In the genomic region with DNA sequence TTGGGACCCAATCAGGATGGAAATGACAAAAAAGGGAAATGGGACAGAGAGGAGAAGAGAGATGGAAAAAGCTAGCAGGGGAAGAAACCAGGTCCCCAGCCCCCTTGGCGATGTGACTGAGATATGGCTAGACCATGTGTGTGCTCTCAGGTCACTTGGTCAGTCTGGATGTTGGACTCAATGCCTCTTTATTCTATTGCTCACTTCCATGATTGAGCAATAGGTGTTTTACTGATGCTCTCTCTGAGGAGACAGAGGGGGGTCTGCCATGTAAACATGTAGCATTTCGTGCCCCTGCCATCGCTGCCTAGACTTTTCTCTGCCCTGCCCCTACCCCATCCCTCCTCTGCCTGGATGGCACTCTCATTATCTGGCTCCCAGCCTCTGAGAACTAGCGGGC, we compare ENCODE assay signal across 15 cellular contexts.
A peak's percentile ranks its signal among the peaks of the same experiment; 100 is the strongest.
DNase-seq lines count a peak whose midpoint lies in the region; ATAC-seq, FAIRE-seq and TF ChIP-seq lines count a peak whose summit lies in the region.
"Had no signal": no experiment of that assay in that cellular context is flagged by ENCODE, and none has a peak within 500 bp of the region (broad histone marks: within the 10 kb centered on the region; RNA-seq: fewer than 3 reads in every experiment).

No MANE protein-coding gene starts in this region.

- H3K4me1 ChIP-seq in BLaER1 treated with 17β-estradiol and CSF1 and Interleukin-3, amounts not matched to agents 10 nM and 100 nM = peaks cover 17 to 29% (median 26%) of the 10 kb centered on the region in 10 experiments
- peaks cover 4% of the 10 kb centered on the region for H3K4me1 ChIP-seq in IMR-90 (ENCODE audit: control insufficient read depth, insufficient read depth, low read length)
- peaks cover 4 to 8% (median 5%) of the 10 kb centered on the region in 4 experiments; a peak in 5 of 7 replicates for H3K4me1 ChIP-seq in H1 (replicated peaks in 1 of 4; ENCODE audit: control insufficient read depth in 3 of 4, insufficient read depth in 4 of 4, low read length in 3 of 4)
- peaks cover 17 to 20% of the 10 kb centered on the region in 2 donors for H3K4me1 ChIP-seq in neuronal stem cell (ENCODE audit: control insufficient read depth in 2 of 2, insufficient read depth in 1 of 2, low read depth in 1 of 2, low read length in 2 of 2)

- in situ Hi-C loops in IMR-90 (cut with MboI; ENCODE audit: low sequenced_read_pairs) = no loop called here

- H3K9me3 ChIP-seq in BLaER1 treated with 17β-estradiol and CSF1 and Interleukin-3, amounts not matched to agents 10 nM and 100 nM (replicated peaks in 1 of 11) = peaks cover 0 to 2% (median 0%) of the 10 kb centered on the region in 11 experiments; a peak in 2 of 22 replicates
- H3K9me3 ChIP-seq in IMR-90 (ENCODE audit: control insufficient read depth, insufficient read depth, low read length) (no peaks in the 10 kb centered on the region), H1 (ENCODE audit: insufficient read depth in 2 of 2, low read depth in 1 of 2, low read length in 1 of 2) (no peaks in the 10 kb centered on the region), neuronal stem cell (replicated peaks in 1 of 2; ENCODE audit: control insufficient read depth in 2 of 2, insufficient read depth in 1 of 2, low read depth in 1 of 2, low read length in 2 of 2) (no peaks in the 10 kb centered on the region)
- H3K9me3 ChIP-seq: BE2C had no signal

- H2AK5ac ChIP-seq in IMR-90 (ENCODE audit: low read depth, low read length) = peak overlapping the region; percentile 34
- H2AK5ac ChIP-seq in H1 (ENCODE audit: low read depth, low read length) = no peak overlapping the region
- H2AK5ac ChIP-seq in neuronal stem cell (ENCODE audit: low read depth, low read length) = peak overlapping the region; percentile 42

- H4K91ac ChIP-seq in IMR-90 (ENCODE audit: insufficient read depth, low read depth, low read length) (no peak overlapping the region), H1 (replicated peaks; ENCODE audit: insufficient read length, low read length) (peak overlapping the region; percentile 41), neuronal stem cell (ENCODE audit: low read depth, low read length, poor library complexity) (no peak overlapping the region)

- H4K5ac ChIP-seq in IMR-90 (ENCODE audit: low read depth, low read length) (no peak overlapping the region), H1 (ENCODE audit: insufficient read length, low read depth, low read length) (no peak overlapping the region)

- no peaks in the 10 kb centered on the region for H3K79me2 ChIP-seq in H1 (ENCODE audit: control insufficient read depth in 1 of 2, insufficient read depth in 2 of 2, low read length in 2 of 2)

- no peak overlapping the region for H4K8ac ChIP-seq in IMR-90 (ENCODE audit: low read depth in 2 of 2, low read length in 2 of 2)
- no peak overlapping the region for H4K8ac ChIP-seq in H1 (ENCODE audit: extremely low read depth, insufficient read depth, low read length)
- H4K8ac ChIP-seq in neuronal stem cell (ENCODE audit: low read depth, low read length) = no peak overlapping the region

- H2BK15ac ChIP-seq in IMR-90 (ENCODE audit: low read depth, low read length) (peak overlapping the region; percentile 0; the same call in 1 of the 3 replicates), H1 (ENCODE audit: low read length) (0 out of 2 replicates have a peak overlapping the region, but pooled peaks have one; percentile 72), neuronal stem cell (ENCODE audit: low read length) (no peak overlapping the region)

- POLR2A ChIA-PET in IMR-90 (lab: Charles Lee; ENCODE audit: unreplicated experiment) (no interaction called here), H1 (lab: Charles Lee; ENCODE audit: partially characterized antibody) (no interaction called here)

- no peaks in the 10 kb centered on the region for H4K20me1 ChIP-seq in BLaER1 treated with 17β-estradiol and CSF1 and Interleukin-3, amounts not matched to agents 10 nM and 100 nM
- H4K20me1 ChIP-seq in IMR-90 (ENCODE audit: insufficient read depth, low read length) (no peaks in the 10 kb centered on the region), H1 (replicated peaks in 1 of 2; ENCODE audit: control insufficient read depth in 1 of 2, insufficient read depth in 2 of 2, low read length in 2 of 2) (no peaks in the 10 kb centered on the region)

- peak overlapping the region in 9 of 11 experiments; percentile 15 to 61 (median 46); a peak in 15 of 22 replicates for H3K9ac ChIP-seq in BLaER1 treated with 17β-estradiol and CSF1 and Interleukin-3, amounts not matched to agents 10 nM and 100 nM
- H3K9ac ChIP-seq in IMR-90 (ENCODE audit: low read depth, low read length) = no peak overlapping the region
- H3K9ac ChIP-seq in H1 (replicated peaks in 1 of 4; ENCODE audit: extremely low read depth in 1 of 4, low read depth in 3 of 4, low read length in 3 of 4) = no peak overlapping the region
- H3K9ac ChIP-seq in neuronal stem cell (ENCODE audit: low read depth, low read length, poor library complexity) = no peak overlapping the region
- H3K9ac ChIP-seq: KMS-11 had no signal

- TF ChIP-seq EP300 in H1 (IDR thresholded peaks at IDR 0.05; ENCODE audit: borderline replicate concordance in 1 of 2, low read depth in 2 of 2, low read length in 2 of 2) = no peak

- no peak for TF ChIP-seq POLR2A in IMR-90 (IDR thresholded peaks at IDR 0.05; ENCODE audit: low read depth, low read length)
- TF ChIP-seq POLR2A in H1 (IDR thresholded peaks at IDR 0.05; ENCODE audit: control extremely low read depth in 1 of 2, low read depth in 2 of 2, low read length in 2 of 2) = no peak

- H3K36me3 ChIP-seq in BLaER1 treated with 17β-estradiol and CSF1 and Interleukin-3, amounts not matched to agents 10 nM and 100 nM = no peaks in the 10 kb centered on the region
- H3K36me3 ChIP-seq in IMR-90 (ENCODE audit: control insufficient read depth, insufficient read depth, low read length) (no peaks in the 10 kb centered on the region), H1 (ENCODE audit: control insufficient read depth in 2 of 4, insufficient read depth in 4 of 4, low read length in 3 of 4) (no peaks in the 10 kb centered on the region), neuronal stem cell (replicated peaks in 1 of 2; ENCODE audit: control insufficient read depth in 2 of 2, insufficient read depth in 2 of 2, low read length in 2 of 2) (no peaks in the 10 kb centered on the region)
- H3K36me3 ChIP-seq: BE2C had no signal

- DNase-seq in IMR-90 (no peak), H1 (ENCODE audit: low read depth in 1 of 2, low spot score in 2 of 2) (no peak), neuronal stem cell (ENCODE audit: low spot score) (no peak), GF-D8 (lab: John Stamatoyannopoulos, UW) (no peak), putamen (ENCODE audit: low spot score) (no peak)
- DNase-seq: BE2C; CD4-positive, CD25-positive, alpha-beta regulatory T cell; DMS53; HCEC 1CT; HFFc6 had no signal

- no peak overlapping the region for H3K14ac ChIP-seq in IMR-90 (replicated peaks; ENCODE audit: low read depth, low read length)
- no peak overlapping the region for H3K14ac ChIP-seq in H1 (ENCODE audit: insufficient read length)
- H3K14ac ChIP-seq in neuronal stem cell (ENCODE audit: low read length) = no peak overlapping the region

- H3K56ac ChIP-seq in IMR-90 (ENCODE audit: extremely low read depth, insufficient read depth, low read length) (no peak overlapping the region), H1 (replicated peaks; ENCODE audit: insufficient read length, low read depth, low read length) (no peak overlapping the region)

- H2AK9ac ChIP-seq in IMR-90 (replicated peaks; ENCODE audit: low read depth, low read length, poor library complexity) = no peak overlapping the region

- TF ChIP-seq CTCF in IMR-90 (conservative IDR thresholded peaks at IDR 0.05; ENCODE audit: low read depth, low read length) (no peak), H1 (IDR thresholded peaks at IDR 0.05; ENCODE audit: control extremely low read depth in 1 of 3, insufficient read depth in 1 of 3, low read depth in 1 of 3, low read length in 3 of 3) (no peak)

- H2AFZ ChIP-seq in IMR-90 (replicated peaks; ENCODE audit: low read length, poor library complexity) = no peak overlapping the region
- peak overlapping the region; percentile 47; the same call in 1 of the 2 replicates for H2AFZ ChIP-seq in H1 (ENCODE audit: low read length)
- no peak overlapping the region for H2AFZ ChIP-seq in neuronal stem cell (ENCODE audit: low read length)

- no peaks in the 10 kb centered on the region for H3K27me3 ChIP-seq in BLaER1 treated with 17β-estradiol and CSF1 and Interleukin-3, amounts not matched to agents 10 nM and 100 nM
- H3K27me3 ChIP-seq in IMR-90 (ENCODE audit: control insufficient read depth, insufficient read depth, low read length) = no peaks in the 10 kb centered on the region
- H3K27me3 ChIP-seq in H1 (replicated peaks in 1 of 4; ENCODE audit: control insufficient read depth in 3 of 4, extremely low read depth in 1 of 4, insufficient read depth in 3 of 4, low read length in 3 of 4) = no peaks in the 10 kb centered on the region
- H3K27me3 ChIP-seq in neuronal stem cell (ENCODE audit: control insufficient read depth in 3 of 3, insufficient read depth in 3 of 3, low read depth in 1 of 3, low read length in 3 of 3) = no peaks in the 10 kb centered on the region
- H3K27me3 ChIP-seq: BE2C had no signal

- H3K4me2 ChIP-seq in BLaER1 treated with 17β-estradiol and CSF1 and Interleukin-3, amounts not matched to agents 10 nM and 100 nM = peak overlapping the region; percentile 78 to 93 (median 85)
- no peak overlapping the region for H3K4me2 ChIP-seq in IMR-90 (ENCODE audit: low read depth, low read length)
- H3K4me2 ChIP-seq in H1 (ENCODE audit: insufficient read depth in 1 of 2, low read depth in 2 of 2, low read length in 2 of 2) = no peak overlapping the region
- H3K4me2 ChIP-seq in neuronal stem cell (ENCODE audit: insufficient read depth, low read length, poor library complexity, severe bottlenecking) = no peak overlapping the region
- H3K4me2 ChIP-seq: KMS-11 had no signal

- CTCF ChIA-PET in IMR-90 (lab: Yijun Ruan, JAX) = no interaction called here
- CTCF ChIA-PET in H1 (lab: Charles Lee; ENCODE audit: partially characterized antibody) = no interaction called here

- ATAC-seq in IMR-90 (ENCODE audit: low read depth) = no peak
- ATAC-seq in GM21381 (IDR thresholded peaks at IDR 0.05; ENCODE audit: unreplicated experiment) = no peak

- TF ChIP-seq RAD21 in IMR-90 (IDR thresholded peaks at IDR 0.05; ENCODE audit: low read length) = no peak
- TF ChIP-seq RAD21 in H1 (IDR thresholded peaks at IDR 0.05 in 1 of 2, conservative IDR thresholded peaks at IDR 0.05 in 1 of 2; ENCODE audit: low read depth in 2 of 2, low read length in 2 of 2) = no peak

- no peak overlapping the region for H2BK20ac ChIP-seq in IMR-90 (ENCODE audit: low read depth, low read length)
- no peak overlapping the region for H2BK20ac ChIP-seq in H1 (ENCODE audit: low read length)

- FAIRE-seq in H1 (lab: Jason Lieb, UNC) = no peak
- FAIRE-seq: A204.1, GM18507 had no signal

- no peaks in the 10 kb centered on the region for H3K23me2 ChIP-seq in H1 (ENCODE audit: low read depth, low read length)

- dilution Hi-C loops in IMR-90 (cut with HindIII; ENCODE audit: low sequenced_read_pairs, unreplicated experiment) = no loop called here

- intact Hi-C loops in IMR-90 (cut with micrococcal nuclease) = no loop called here

- no peak overlapping the region for H2BK120ac ChIP-seq in IMR-90 (ENCODE audit: low read depth, low read length)
- H2BK120ac ChIP-seq in H1 (replicated peaks; ENCODE audit: low read depth, low read length) = no peak overlapping the region
- peak overlapping the region; percentile 36 for H2BK120ac ChIP-seq in neuronal stem cell (ENCODE audit: low read depth, low read length)

- H3K9me1 ChIP-seq in IMR-90 (ENCODE audit: insufficient read depth, low read length) = peaks cover 3% of the 10 kb centered on the region; the same call in 1 of the 2 replicates

- H3K23ac ChIP-seq in IMR-90 (ENCODE audit: low read depth, low read length) = no peak overlapping the region
- no peak overlapping the region for H3K23ac ChIP-seq in H1 (ENCODE audit: insufficient read length)
- H3K23ac ChIP-seq in neuronal stem cell (ENCODE audit: low read depth, low read length, poor library complexity) = no peak overlapping the region

- peak overlapping the region in 7 of 10 experiments; percentile 19 to 47 (median 33); a peak in 12 of 20 replicates for H3K4me3 ChIP-seq in BLaER1 treated with 17β-estradiol and CSF1 and Interleukin-3, amounts not matched to agents 10 nM and 100 nM
- no peak overlapping the region for H3K4me3 ChIP-seq in IMR-90 (ENCODE audit: insufficient read depth, low read depth, low read length)
- no peak overlapping the region for H3K4me3 ChIP-seq in H1 (ENCODE audit: extremely low read depth in 1 of 4, insufficient read depth in 2 of 4, low read depth in 3 of 4, low read length in 4 of 4)
- no peak overlapping the region for H3K4me3 ChIP-seq in neuronal stem cell (ENCODE audit: low read length in 2 of 2)

- H3K4ac ChIP-seq in IMR-90 (ENCODE audit: low read depth, low read length) = no peak overlapping the region
- H3K4ac ChIP-seq in H1 (replicated peaks; ENCODE audit: insufficient read length, low read depth, low read length) = no peak overlapping the region
- H3K4ac ChIP-seq in neuronal stem cell (ENCODE audit: low read length) = no peak overlapping the region

- H3K18ac ChIP-seq in IMR-90 (ENCODE audit: low read depth, low read length) (no peak overlapping the region), H1 (ENCODE audit: extremely low read depth, low read length) (no peak overlapping the region), neuronal stem cell (ENCODE audit: low read length) (peak overlapping the region; percentile 89)

- no TSS peak for BruUV-seq in IMR-90 (replicated peaks; lab: Mats Ljungman, UMichigan)

- H2BK5ac ChIP-seq in IMR-90 (ENCODE audit: low read depth, low read length, poor library complexity, severe bottlenecking) (no peak overlapping the region), H1 (ENCODE audit: low read depth, low read length) (no peak overlapping the region; the same call in 1 of the 2 replicates), neuronal stem cell (ENCODE audit: low read length) (peak overlapping the region; percentile 11)

- WGBS in IMR-90 (ENCODE audit: extremely low coverage in 2 of 2, insufficient read length in 1 of 2), 2 experiments = 86% methylated on average over 1 of the region's 4 CpGs; no CpG with 5 or more reads in 1 of the 2 experiments
- 83% methylated on average over 4 of the region's 4 CpGs; no CpG with 5 or more reads in 1 of the 2 experiments for WGBS in H1 (ENCODE audit: extremely low coverage in 1 of 2, insufficient coverage in 1 of 2, insufficient read length in 1 of 2, insufficient replicate concordance in 2 of 2, low coverage in 1 of 2, low lambda C conversion rate in 2 of 2, missing lambda C conversion rate in 1 of 2), 2 experiments
- no CpG with 5 or more reads among the region's 4 CpGs for WGBS in neuronal stem cell (ENCODE audit: extremely low coverage in 2 of 2, insufficient read length in 2 of 2, insufficient replicate concordance in 1 of 2), 2 donors

- peak overlapping the region in 8 of 11 experiments; percentile 43 to 76 (median 62); a peak in 16 of 22 replicates for H3K27ac ChIP-seq in BLaER1 treated with 17β-estradiol and CSF1 and Interleukin-3, amounts not matched to agents 10 nM and 100 nM
- H3K27ac ChIP-seq in IMR-90 (ENCODE audit: insufficient read depth, low read length) (no peak overlapping the region), H1 (ENCODE audit: low read depth, low read length) (no peak overlapping the region), neuronal stem cell (replicated peaks; ENCODE audit: low read length) (no peak overlapping the region)
- H3K27ac ChIP-seq: KMS-11 had no signal

- peak overlapping the region; percentile 92; the same call in 1 of the 2 replicates for H2BK12ac ChIP-seq in H1 (ENCODE audit: low read depth, low read length)
- H2BK12ac ChIP-seq in neuronal stem cell (ENCODE audit: low read length) = no peak overlapping the region

- H3K79me1 ChIP-seq in IMR-90 (ENCODE audit: low read depth in 1 of 2, low read length in 2 of 2) = no peaks in the 10 kb centered on the region
- no peaks in the 10 kb centered on the region for H3K79me1 ChIP-seq in H1 (ENCODE audit: low read depth, low read length)
- no peaks in the 10 kb centered on the region for H3K79me1 ChIP-seq in neuronal stem cell (ENCODE audit: low read depth, low read length)

Comparison
In these comparisons a context has a peak if more than half of its experiments do, and no peak if none do; other contexts are left out.
1. H3K27ac ChIP-seq: peak in BLaER1 treated with 17β-estradiol and CSF1 and Interleukin-3, amounts not matched to agents 10 nM and 100 nM (8 of 11); none in IMR-90 (single experiment), H1 (single experiment) and neuronal stem cell (single experiment).
2. H3K4me2 ChIP-seq: peak in BLaER1 treated with 17β-estradiol and CSF1 and Interleukin-3, amounts not matched to agents 10 nM and 100 nM (11 of 11); none in IMR-90 (single experiment), H1 (0 of 2) and neuronal stem cell (single experiment).
3. H3K4me3 ChIP-seq: peak in BLaER1 treated with 17β-estradiol and CSF1 and Interleukin-3, amounts not matched to agents 10 nM and 100 nM (7 of 10); none in IMR-90 (single experiment), H1 (0 of 4) and neuronal stem cell (0 of 2).
4. H3K9ac ChIP-seq: peak in BLaER1 treated with 17β-estradiol and CSF1 and Interleukin-3, amounts not matched to agents 10 nM and 100 nM (9 of 11); none in IMR-90 (single experiment), H1 (0 of 4) and neuronal stem cell (single experiment).